Comparison of ENCODE assay signal across 12 cellular contexts in genomic region chr5:177296581-177296980, GRCh38. TPM values are rescaled to one million over a fixed set of nuclear protein-coding genes. Genes with fewer than 3 reads are reported as not detected.
A peak's percentile ranks its signal among the peaks of the same experiment; 100 is the strongest.
DNase-seq lines count a peak whose midpoint lies in the region; ATAC-seq, FAIRE-seq and TF ChIP-seq lines count a peak whose summit lies in the region.
"Had no signal": no experiment of that assay in that cellular context is flagged by ENCODE, and none has a peak within 500 bp of the region (broad histone marks: within the 10 kb centered on the region; RNA-seq: fewer than 3 reads in every experiment).

No MANE protein-coding gene starts in this region.

- H2AFZ ChIP-seq in astrocyte (ENCODE audit: low read depth, low read length): no peak overlapping the region

- H3K36me3 Mint-ChIP-seq in astrocyte (ENCODE audit: low read depth, unreplicated experiment) (peaks cover 37% of the 10 kb centered on the region), nephron progenitor cell (ENCODE audit: low read depth) (peaks cover 51% of the 10 kb centered on the region)

- H3K79me2 ChIP-seq in astrocyte (ENCODE audit: insufficient read depth, low read length): peaks cover 8% of the 10 kb centered on the region

- peak; percentile 33 for DNase-seq in G401 (ENCODE audit: low spot score)
- DNase-seq in NCI-H2029 treated with DMSO at 0.1 percent for 48 hours (lab: John Stamatoyannopoulos, UW): peak; percentile 83
- no peak for DNase-seq in astrocyte (ENCODE audit: low read depth)
- DNase-seq in nephron progenitor cell: no peak
- no peak for DNase-seq in EL
- DNase-seq: dorsolateral prefrontal cortex; HCEC 1CT; heart right ventricle; NK-92 treated with Interleukin-12 subunit alpha and Interleukin-12 subunit beta, amount 100 ng/mL, for 24 hours; stimulated activated naive CD4-positive, alpha-beta T cell had no signal

- H3K27me3 Mint-ChIP-seq in astrocyte (ENCODE audit: low read depth, unreplicated experiment) (no peaks in the 10 kb centered on the region), nephron progenitor cell (ENCODE audit: low read depth, poor library complexity) (no peaks in the 10 kb centered on the region)

- FAIRE-seq in astrocyte (lab: Jason Lieb, UNC): no peak

- ATAC-seq in GM18498 (IDR thresholded peaks at IDR 0.05; ENCODE audit: unreplicated experiment) (no peak), GM19023 (IDR thresholded peaks at IDR 0.05; ENCODE audit: unreplicated experiment) (no peak)

- in situ Hi-C loops in G401 (cut with HindIII; ENCODE audit: low sequenced_read_pairs): no loop called here

- H3K4me1 Mint-ChIP-seq in astrocyte (ENCODE audit: low read depth, unreplicated experiment): peaks cover 16% of the 10 kb centered on the region
- peaks cover 47% of the 10 kb centered on the region for H3K4me1 Mint-ChIP-seq in nephron progenitor cell

- no peak overlapping the region for H3K4me2 ChIP-seq in astrocyte (ENCODE audit: low read length)

- H3K27ac Mint-ChIP-seq in astrocyte (ENCODE audit: unreplicated experiment) (peak overlapping the region; percentile 8), nephron progenitor cell (peak overlapping the region; percentile 94)

- no peaks in the 10 kb centered on the region for H3K9me3 ChIP-seq in astrocyte (ENCODE audit: insufficient read depth, low read depth, low read length)
- H3K9me3 ChIP-seq: heart right ventricle had no signal

- H3K4me3 Mint-ChIP-seq in astrocyte (ENCODE audit: unreplicated experiment) (no peak overlapping the region), nephron progenitor cell (no peak overlapping the region)

- no peaks in the 10 kb centered on the region for H3K27me3 ChIP-seq in astrocyte (ENCODE audit: insufficient read depth, low read length)
- H3K27me3 ChIP-seq: dorsolateral prefrontal cortex, heart right ventricle had no signal

- H3K4me1 ChIP-seq in astrocyte (ENCODE audit: insufficient read depth, low read length): peaks cover 10% of the 10 kb centered on the region

- no peak overlapping the region for H3K4me3 ChIP-seq in astrocyte (ENCODE audit: insufficient read depth, low read depth, low read length)
- H3K4me3 ChIP-seq: dorsolateral prefrontal cortex, heart right ventricle had no signal

- H3K9ac ChIP-seq in astrocyte (ENCODE audit: low read length): no peak overlapping the region

- H4K20me1 ChIP-seq in astrocyte (ENCODE audit: insufficient read depth, low read length): peaks cover 35% of the 10 kb centered on the region

- H3K9me3 Mint-ChIP-seq in astrocyte (ENCODE audit: unreplicated experiment) (no peaks in the 10 kb centered on the region), nephron progenitor cell (no peaks in the 10 kb centered on the region)

- H3K27ac ChIP-seq in astrocyte (ENCODE audit: low read depth, low read length): no peak overlapping the region

- TF ChIP-seq CTCF in astrocyte (IDR thresholded peaks at IDR 0.05; ENCODE audit: insufficient read depth, low read depth, low read length) (no peak), nephron progenitor cell (IDR thresholded peaks at IDR 0.05) (no peak)

- peaks cover 62% of the 10 kb centered on the region for H3K36me3 ChIP-seq in astrocyte (ENCODE audit: insufficient read depth, low read length)

RNA-seq across cellular contexts. Expression of gene RAB24, which starts 6.9 kb away (rescaled TPM):
- total RNA-seq in G401 (2014; rRNA removed; shearing (Covaris generic)): 24.6 and 25.1 TPM in 2 replicates
- total RNA-seq in astrocyte: 31.7 and 36.4 TPM in 2 replicates

RNA-seq across cellular contexts. Expression of gene PRELID1, which starts 7.0 kb away (rescaled TPM):
- total RNA-seq in G401 (2014; rRNA removed; shearing (Covaris generic)): 393 and 426 TPM in 2 replicates
- total RNA-seq in astrocyte: 178 and 196 TPM in 2 replicates

RNA-seq across cellular contexts. Expression of gene MXD3, which starts 15.1 kb away (rescaled TPM):
- 26.8 and 38.5 TPM in 2 replicates for total RNA-seq in G401 (2014; rRNA removed; shearing (Covaris generic))
- total RNA-seq in astrocyte: 2.3 and 2.8 TPM in 2 replicates

RNA-seq across cellular contexts. Expression of gene LMAN2, which starts 54.9 kb away (rescaled TPM):
- total RNA-seq in G401 (2014; rRNA removed; shearing (Covaris generic)): 257 and 339 TPM in 2 replicates
- total RNA-seq in astrocyte: 103 and 106 TPM in 2 replicates

Comparison
In these comparisons a context has a peak if more than half of its experiments do, and no peak if none do; other contexts are left out.
1. DNase-seq: peak in G401 (single experiment) and NCI-H2029 treated with DMSO at 0.1 percent for 48 hours (single experiment); none in astrocyte (single experiment), nephron progenitor cell (single experiment) and EL (single experiment).